ENCODE assay signal across 28 cellular contexts in genomic region chr16:10277597-10277996, GRCh38.
"Had no signal": no experiment of that assay in that cellular context is flagged by ENCODE, and none has a peak within 500 bp of the region (broad histone marks: within the 10 kb centered on the region; RNA-seq: fewer than 3 reads in every experiment).

No MANE protein-coding gene starts in this region.

- FAIRE-seq: bronchial epithelial cell had no signal

- H3K36me3 ChIP-seq: SJCRH30, WERI-Rb-1 had no signal

- H3K4me1 Mint-ChIP-seq: brain had no signal

- H3K4me3 Mint-ChIP-seq: activated CD4-positive, alpha-beta T cell treated with anti-CD3 and anti-CD28 coated beads, Interleukin-2, amount 10 ng/mL, durations not matched to agents 24 days and 14 days; activated CD8-positive, alpha-beta T cell treated with anti-CD3 and anti-CD28 coated beads for 36 hours; activated naive CD8-positive, alpha-beta T cell; activated naive CD8-positive, alpha-beta T cell treated with anti-CD3 and anti-CD28 coated beads, Interleukin-2, amount 50 U/mL, for 24 hours; activated T-cell treated with anti-CD3 and anti-CD28 coated beads, Interleukin-2, amount 50 U/mL, for 72 hours; activated T-helper 17 cell treated with anti-CD3 and anti-CD28 coated beads, Interleukin-2, amount 50 U/mL, for 72 hours; brain had no signal

- H3K9me3 ChIP-seq: SJCRH30 had no signal

- H3K27ac Mint-ChIP-seq: activated CD4-positive, alpha-beta T cell treated with anti-CD3 and anti-CD28 coated beads, Interleukin-2, amount 10 ng/mL, durations not matched to agents 24 days and 14 days; activated CD8-positive, alpha-beta T cell treated with anti-CD3 and anti-CD28 coated beads for 36 hours; activated naive CD8-positive, alpha-beta T cell; activated naive CD8-positive, alpha-beta T cell treated with anti-CD3 and anti-CD28 coated beads, Interleukin-2, amount 50 U/mL, for 24 hours; activated T-cell treated with anti-CD3 and anti-CD28 coated beads, Interleukin-2, amount 50 U/mL, for 72 hours; activated T-helper 17 cell treated with anti-CD3 and anti-CD28 coated beads, Interleukin-2, amount 50 U/mL, for 72 hours; brain had no signal

- H3K27me3 Mint-ChIP-seq: activated CD4-positive, alpha-beta T cell treated with anti-CD3 and anti-CD28 coated beads, Interleukin-2, amount 10 ng/mL, durations not matched to agents 24 days and 14 days; activated CD8-positive, alpha-beta T cell treated with anti-CD3 and anti-CD28 coated beads for 36 hours; activated naive CD8-positive, alpha-beta T cell; activated naive CD8-positive, alpha-beta T cell treated with anti-CD3 and anti-CD28 coated beads, Interleukin-2, amount 50 U/mL, for 24 hours; activated T-helper 17 cell treated with anti-CD3 and anti-CD28 coated beads, Interleukin-2, amount 50 U/mL, for 72 hours; brain had no signal

- DNase-seq: activated CD4-positive, alpha-beta T cell treated with anti-CD3 and anti-CD28 coated beads, Interleukin-2, amount 10 ng/mL, durations not matched to agents 24 days and 14 days; activated CD4-positive, alpha-beta T cell treated with anti-CD3 and anti-CD28 coated beads, Interleukin-2, amount 50 U/mL, for 4 hours; activated CD8-positive, alpha-beta T cell treated with anti-CD3 and anti-CD28 coated beads for 36 hours; activated effector memory CD4-positive, alpha-beta T cell treated with anti-CD3 and anti-CD28 coated beads, Interleukin-2, amount 50 U/mL, for 16 hours; activated naive CD4-positive, alpha-beta T cell treated with Interleukin-2 at 50 U/mL for 16 hours; activated naive CD8-positive, alpha-beta T cell treated with anti-CD3 and anti-CD28 coated beads, Interleukin-2, amount 50 U/mL, for 24 hours; activated T-cell treated with anti-CD3 and anti-CD28 coated beads, Interleukin-2, amount 50 U/mL, for 1 hour; activated T-cell treated with anti-CD3 and anti-CD28 coated beads, Interleukin-2, amount 50 U/mL, for 72 hours; anterior cingulate cortex; caudate nucleus; cerebellar nuclear complex; NCI-H1092 treated with DMSO at 0.1 percent for 48 hours; NCI-H1417; NCI-H1694; NCI-H1930; NCI-H2081 treated with DMSO at 0.1 percent for 48 hours; NCI-H345; NCI-H524 treated with DMSO at 0.1 percent for 48 hours; SHP77; SJCRH30; T1000; WERI-Rb-1 had no signal

- ATAC-seq: activated CD8-positive, alpha-beta T cell treated with anti-CD3 and anti-CD28 coated beads for 36 hours; activated naive CD8-positive, alpha-beta T cell treated with anti-CD3 and anti-CD28 coated beads, Interleukin-2, amount 50 U/mL, for 24 hours; activated T-cell treated with anti-CD3 and anti-CD28 coated beads, Interleukin-2, amount 50 U/mL, for 72 hours; activated T-helper 17 cell treated with anti-CD3 and anti-CD28 coated beads, Interleukin-2, amount 50 U/mL, for 72 hours; Panc1 had no signal

- H3K4me1 ChIP-seq: SJCRH30 had no signal

- H3K27ac ChIP-seq: SJCRH30, SK-N-MC, WERI-Rb-1 had no signal

- H3K4me3 ChIP-seq: SJCRH30, SK-N-MC had no signal

- H3K36me3 Mint-ChIP-seq: brain had no signal

- H3K27me3 ChIP-seq: SJCRH30 had no signal
